In the genomic region with DNA sequence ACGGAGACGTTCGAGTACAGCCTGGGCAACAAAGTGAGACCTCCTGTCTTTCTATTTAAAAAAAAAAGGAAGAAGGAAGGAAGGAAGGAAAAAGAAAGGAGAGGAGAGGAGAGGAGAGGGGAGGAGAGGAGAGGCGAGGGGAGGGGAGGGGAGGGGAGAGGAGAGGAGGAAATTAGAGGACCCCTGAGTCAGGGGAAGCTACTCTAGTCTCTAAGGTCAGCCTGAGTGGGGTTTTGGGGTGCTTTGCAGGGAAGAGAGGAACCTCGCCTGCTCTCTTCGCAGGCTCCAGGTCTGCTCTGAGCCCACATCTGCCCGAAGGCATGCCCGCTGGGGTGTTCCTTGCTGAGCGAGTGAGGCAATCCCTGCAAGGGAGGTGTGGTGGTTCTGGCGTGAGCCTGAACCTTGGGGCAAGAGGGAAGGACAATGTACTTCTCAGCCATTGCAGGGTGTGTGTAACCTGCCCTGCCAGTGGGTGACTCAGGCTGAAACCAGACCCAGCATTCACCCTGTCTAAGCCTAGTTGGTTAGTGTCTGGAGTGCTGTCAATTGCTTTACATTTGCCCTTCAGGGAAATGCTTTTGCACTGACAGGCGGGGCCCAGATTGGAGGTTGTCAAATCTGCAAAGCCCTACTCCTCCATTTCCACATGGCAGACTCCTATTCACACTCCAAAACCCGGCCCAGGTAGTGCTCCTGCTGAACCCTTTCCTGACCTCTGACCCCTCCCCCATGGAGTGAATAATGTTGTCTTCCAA, we compare ENCODE assay signal across 10 cellular contexts. TPM values are rescaled to one million over a fixed set of nuclear protein-coding genes. Genes with fewer than 3 reads are reported as not detected.
DNase-seq lines count a peak whose midpoint lies in the region; ATAC-seq, FAIRE-seq and TF ChIP-seq lines count a peak whose summit lies in the region.
"Had no signal": no experiment of that assay in that cellular context is flagged by ENCODE, and none has a peak within 500 bp of the region (broad histone marks: within the 10 kb centered on the region; RNA-seq: fewer than 3 reads in every experiment).

No MANE protein-coding gene starts in this region.

- FAIRE-seq in A549 (lab: Jason Lieb, UNC) = no peak

- no peak overlapping the region for H3K4me3 ChIP-seq in A549
- H3K4me3 ChIP-seq in GM23338 = no peak overlapping the region
- no peak overlapping the region for H3K4me3 ChIP-seq in fibroblast of villous mesenchyme (ENCODE audit: low read depth, low read length)

- peak; percentile 99 for ATAC-seq in A549
- ATAC-seq in GM23338 = peak; percentile 84
- ATAC-seq in GM21526 (IDR thresholded peaks at IDR 0.05; ENCODE audit: low FRiP score, unreplicated experiment) = no peak
- no peak for ATAC-seq in GM19452 (IDR thresholded peaks at IDR 0.05; ENCODE audit: unreplicated experiment)

- H3K27ac Mint-ChIP-seq in GM23338 = no peak overlapping the region

- no peaks in the 10 kb centered on the region for H4K20me1 ChIP-seq in GM23338 (replicated peaks; ENCODE audit: insufficient read depth)

- DNase-seq in A549 (ENCODE audit: low read depth in 1 of 2, low spot score in 1 of 2) (peak; percentile 88), GM23338 (ENCODE audit: low spot score) (peak; percentile 28), SIG-M5 treated with dmso at 0.1 percent for 504 hours (lab: John Stamatoyannopoulos, UW; ENCODE audit: unreplicated experiment) (peak; percentile 93), fibroblast of villous mesenchyme (ENCODE audit: low read depth) (peak; percentile 28), HuH-7 (ENCODE audit: low spot score) (no peak)
- DNase-seq in stimulated activated naive CD4-positive, alpha-beta T cell (lab: John Stamatoyannopoulos, UW) = no peak
- DNase-seq: amygdala, DMS79 treated with DMSO at 0.1 percent for 48 hours had no signal

- H3K9me2 ChIP-seq in GM23338 (ENCODE audit: insufficient read depth) = no peaks in the 10 kb centered on the region

- no peak overlapping the region; the same call in 2 of the 3 replicates for H3K4me3 Mint-ChIP-seq in GM23338

- H3K27ac ChIP-seq in A549 = peak overlapping the region; percentile 55 to 80; a peak in 5 of 6 replicates
- H3K27ac ChIP-seq in GM23338 (ENCODE audit: low read depth) = no peak overlapping the region

- H3K4me2 ChIP-seq in A549 (peak overlapping the region; percentile 59), GM23338 (no peak overlapping the region)

- H3K36me3 ChIP-seq in GM23338 (ENCODE audit: insufficient read depth) = no peaks in the 10 kb centered on the region

- no peak for TF ChIP-seq POLR2A in A549 (IDR thresholded peaks at IDR 0.05; ENCODE audit: low read length)

- H3K27me3 ChIP-seq in GM23338 (ENCODE audit: insufficient read depth) = no peaks in the 10 kb centered on the region

- no peaks in the 10 kb centered on the region; the same call in 2 of the 3 replicates for H3K9me3 Mint-ChIP-seq in GM23338

- peaks cover 13% of the 10 kb centered on the region for H3K27me3 Mint-ChIP-seq in GM23338 (ENCODE audit: insufficient read depth, low read depth, poor library complexity)

- H3K4me1 ChIP-seq in A549 (peaks cover 27% of the 10 kb centered on the region), GM23338 (ENCODE audit: insufficient read depth) (peaks cover 12% of the 10 kb centered on the region; the same call in 1 of the 2 replicates)

- no peaks in the 10 kb centered on the region for H3K79me2 ChIP-seq in GM23338 (replicated peaks; ENCODE audit: insufficient read depth)

- TF ChIP-seq CTCF in A549 (IDR thresholded peaks at IDR 0.05) = no peak
- no peak for TF ChIP-seq CTCF in GM23338 (conservative IDR thresholded peaks at IDR 0.05; ENCODE audit: low read depth in 2 of 2)
- TF ChIP-seq CTCF in fibroblast of villous mesenchyme (IDR thresholded peaks at IDR 0.05; ENCODE audit: insufficient read depth, low read depth, low read length) = no peak

- H3F3A ChIP-seq in GM23338 (replicated peaks; ENCODE audit: low read depth) = peaks cover 10% of the 10 kb centered on the region; the same call in 1 of the 2 replicates

- WGBS in A549 (ENCODE audit: missing lambda C conversion rate) = 37% methylated on average over 11 of the region's 12 CpGs

- POLR2A ChIA-PET in A549 (lab: Yijun Ruan, JAX) = no interaction called here

- no peaks in the 10 kb centered on the region for H3K9me3 ChIP-seq in A549

- peaks cover 22% of the 10 kb centered on the region for H3K4me1 Mint-ChIP-seq in GM23338

- no peaks in the 10 kb centered on the region for H3K36me3 Mint-ChIP-seq in GM23338 (ENCODE audit: low read depth)

- H2AFZ ChIP-seq in GM23338 = 0 out of 2 replicates have a peak overlapping the region, but pooled peaks have one; percentile 66

- no peak for TF ChIP-seq EP300 in A549 (IDR thresholded peaks at IDR 0.05)

- TF ChIP-seq RAD21 in A549 (conservative IDR thresholded peaks at IDR 0.05 in 1 of 2, IDR thresholded peaks at IDR 0.05 in 1 of 2) = no peak

- CTCF ChIA-PET in A549 (lab: Yijun Ruan, JAX) = interaction anchor here (22.4 kb wide), 1 partner anchor 12 kb away, joined by 450 read pairs; the partner anchor contains the start of gene MMP9

TF ChIP-seq in A549, 52 proteins besides CTCF, POLR2A, EP300 and RAD21 (continues in another document):
- TF ChIP-seq FOSL2 (IDR thresholded peaks at IDR 0.05) (0 out of 2 replicates have a peak, but pooled peaks have one; percentile 5), FOSL2 (CRISPR knock-in tag; IDR thresholded peaks at IDR 0.05) (peak; percentile 77), CEBPB (IDR thresholded peaks at IDR 0.05) (peak; percentile 14 to 63; a peak in 2 of 4 replicates), ZSCAN20 (CRISPR knock-in tag; IDR thresholded peaks at IDR 0.05) (no peak), NFE2L2 (conservative IDR thresholded peaks at IDR 0.05; ENCODE audit: low read length) (no peak), JUN (IDR thresholded peaks at IDR 0.05) (peak in 1 of 2 experiments; percentile 20; a peak in 1 of 5 replicates), MAFK (IDR thresholded peaks at IDR 0.05; ENCODE audit: partially characterized antibody) (no peak), ESRRA (IDR thresholded peaks at IDR 0.05; ENCODE audit: borderline replicate concordance, low read length) (0 out of 2 replicates have a peak, but pooled peaks have one; percentile 11), CBX8 (IDR thresholded peaks at IDR 0.05) (no peak)

TF ChIP-seq in GM23338, 12 proteins besides CTCF, POLR2A, EP300 and RAD21:
- TF ChIP-seq NANOG (IDR thresholded peaks at IDR 0.05; ENCODE audit: borderline replicate concordance) (no peak), ZNF114 (CRISPR knock-in tag; IDR thresholded peaks at IDR 0.05) (no peak)
TF ChIP-seq in GM23338: peak in this region for 0.

RNA-seq across cellular contexts. Expression of gene MMP9, which starts 15.3 kb away (rescaled TPM):
- polyA plus RNA-seq in A549 (2011; rRNA removed) (0.09 and 0.12 TPM in 2 replicates), A549 (2017; fragmentation: RNase III; extraction: RNeasy Plus Mini Kit Qiagen cat#74134 plus additional on column Dnase treatment) (0.06 to 0.34 TPM (median 0.24 TPM) in 3 replicates), GM23338 (2016; fragmentation: Nextera tagmentation; extraction: Ambion mirVana) (4.1 and 4.3 TPM in 2 replicates)
- 0.14 and 0.16 TPM in 2 replicates for polyA plus RNA-seq in A549 (2012; cell fraction: cytosol; rRNA removed)
- 0.43 and 0.44 TPM in 2 replicates for polyA plus RNA-seq in A549 (2012; cell fraction: nucleus; rRNA removed)
- polyA minus RNA-seq in A549 (2011; rRNA and poly(A)+ RNA removed) = 0.21 TPM in 1 of 2 replicates, not detected in the other
- total RNA-seq in GM23338 (2014; rRNA removed; shearing (Covaris generic)) = 5.4 and 5.8 TPM in 2 replicates
- not detected in 2 replicates for total RNA-seq in fibroblast of villous mesenchyme

RNA-seq across cellular contexts. Expression of gene ZNF335, which starts 21.4 kb away (rescaled TPM):
- polyA plus RNA-seq in A549 (2011; rRNA removed) (7.3 and 8.4 TPM in 2 replicates), A549 (2017; fragmentation: RNase III; extraction: RNeasy Plus Mini Kit Qiagen cat#74134 plus additional on column Dnase treatment) (9.1 to 10.3 TPM (median 9.3 TPM) in 3 replicates), GM23338 (2016; fragmentation: Nextera tagmentation; extraction: Ambion mirVana) (5.7 and 7.4 TPM in 2 replicates)
- polyA plus RNA-seq in A549 (2012; cell fraction: cytosol; rRNA removed) = 15.0 and 17.8 TPM in 2 replicates
- 58.4 and 78.4 TPM in 2 replicates for polyA plus RNA-seq in A549 (2012; cell fraction: nucleus; rRNA removed)
- polyA minus RNA-seq in A549 (2011; rRNA and poly(A)+ RNA removed) = 22.3 and 31.1 TPM in 2 replicates
- 18.6 and 24.2 TPM in 2 replicates for total RNA-seq in GM23338 (2014; rRNA removed; shearing (Covaris generic))
- 17.7 and 19.6 TPM in 2 replicates for total RNA-seq in fibroblast of villous mesenchyme

RNA-seq across cellular contexts. Expression of gene SLC12A5, which starts 35.6 kb away (rescaled TPM):
- polyA plus RNA-seq in A549 (2011; rRNA removed) (3.0 and 3.5 TPM in 2 replicates), A549 (2017; fragmentation: RNase III; extraction: RNeasy Plus Mini Kit Qiagen cat#74134 plus additional on column Dnase treatment) (10.8 to 11.7 TPM (median 11.5 TPM) in 3 replicates), GM23338 (2016; fragmentation: Nextera tagmentation; extraction: Ambion mirVana) (8.4 and 9.8 TPM in 2 replicates)
- 12.7 and 14.6 TPM in 2 replicates for polyA plus RNA-seq in A549 (2012; cell fraction: cytosol; rRNA removed)
- polyA plus RNA-seq in A549 (2012; cell fraction: nucleus; rRNA removed) = 6.4 and 6.7 TPM in 2 replicates
- 2.9 and 4.9 TPM in 2 replicates for polyA minus RNA-seq in A549 (2011; rRNA and poly(A)+ RNA removed)
- 0.35 and 3.5 TPM in 2 replicates for total RNA-seq in GM23338 (2014; rRNA removed; shearing (Covaris generic))
- total RNA-seq in fibroblast of villous mesenchyme = under 0.01 TPM in 2 replicates

RNA-seq across cellular contexts. Expression of gene PCIF1, which starts 58.9 kb away (rescaled TPM):
- polyA plus RNA-seq in A549 (2011; rRNA removed) (19.7 and 24.3 TPM in 2 replicates), A549 (2017; fragmentation: RNase III; extraction: RNeasy Plus Mini Kit Qiagen cat#74134 plus additional on column Dnase treatment) (18.7 to 21.6 TPM (median 21.4 TPM) in 3 replicates), GM23338 (2016; fragmentation: Nextera tagmentation; extraction: Ambion mirVana) (28.3 and 37.0 TPM in 2 replicates)
- polyA plus RNA-seq in A549 (2012; cell fraction: cytosol; rRNA removed) = 35.9 and 44.3 TPM in 2 replicates
- 42.9 and 44.2 TPM in 2 replicates for polyA plus RNA-seq in A549 (2012; cell fraction: nucleus; rRNA removed)
- polyA minus RNA-seq in A549 (2011; rRNA and poly(A)+ RNA removed) = 33.1 and 40.2 TPM in 2 replicates
- total RNA-seq in GM23338 (2014; rRNA removed; shearing (Covaris generic)) = 26.1 and 27.0 TPM in 2 replicates
- 9.1 and 15.8 TPM in 2 replicates for total RNA-seq in fibroblast of villous mesenchyme

Comparison
In these comparisons a context has a peak if more than half of its experiments do, and no peak if none do; other contexts are left out.
1. ATAC-seq: peak in A549 (2 of 2) and GM23338 (single experiment); none in GM21526 (single experiment) and GM19452 (single experiment).
2. DNase-seq: peak in A549 (2 of 2), GM23338 (single experiment), SIG-M5 treated with dmso at 0.1 percent for 504 hours (single experiment) and fibroblast of villous mesenchyme (single experiment); none in stimulated activated naive CD4-positive, alpha-beta T cell (0 of 6) and HuH-7 (single experiment).